ENCODE assay signal across 11 cellular contexts in the genomic region with DNA sequence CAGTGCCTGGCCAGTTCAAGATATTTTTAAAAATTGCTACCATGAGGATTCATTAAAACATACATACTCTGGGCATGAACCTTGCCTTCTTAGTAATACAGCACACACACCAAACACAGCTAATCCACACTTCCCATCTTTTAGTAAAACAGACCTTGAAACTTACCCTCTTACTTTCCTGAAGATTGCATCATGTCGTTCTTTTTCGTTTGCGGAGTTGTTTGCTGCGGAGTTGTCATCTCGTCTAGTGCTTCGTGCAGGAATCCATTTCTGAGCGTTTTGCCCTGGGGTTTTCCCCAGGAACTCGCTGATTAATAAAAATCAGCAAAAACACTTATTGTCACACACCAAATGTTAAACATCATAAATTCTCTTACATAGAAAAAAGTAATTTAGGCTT. TPM values are rescaled to one million over a fixed set of nuclear protein-coding genes. Genes with fewer than 3 reads are reported as not detected.
A peak's percentile ranks its signal among the peaks of the same experiment; 100 is the strongest.
DNase-seq lines count a peak whose midpoint lies in the region; ATAC-seq and TF ChIP-seq lines count a peak whose summit lies in the region.
"Had no signal": no experiment of that assay in that cellular context is flagged by ENCODE, and none has a peak within 500 bp of the region (broad histone marks: within the 10 kb centered on the region; RNA-seq: fewer than 3 reads in every experiment).

No MANE protein-coding gene starts in this region.

- H3K27ac ChIP-seq in left ventricle myocardium inferior (replicated peaks): peak overlapping the region; percentile 100
- no peak overlapping the region for H3K27ac ChIP-seq in right cardiac atrium (ENCODE audit: low read length)
- H3K27ac ChIP-seq in upper lobe of right lung: no peak overlapping the region
- peak overlapping the region in 1 of 4 donors; percentile 99 for H3K27ac ChIP-seq in upper lobe of left lung

- intact Hi-C loops in left ventricle myocardium inferior (cut with micrococcal nuclease) (no loop called here), right cardiac atrium (cut with DNase I) (loop anchor here in 2 of 4 donors (5.0 to 10.0 kb wide), 4 partner anchors 52 to 129 kb away; partner anchors contain the start of gene ZBED5 (in 2 of the 2)), upper lobe of right lung (cut with DNase I) (no loop called here)

- H3K9me3 ChIP-seq in left ventricle myocardium inferior (replicated peaks): no peaks in the 10 kb centered on the region
- H3K9me3 ChIP-seq in right cardiac atrium (ENCODE audit: control insufficient read depth, low read length): no peaks in the 10 kb centered on the region
- no peaks in the 10 kb centered on the region for H3K9me3 ChIP-seq in upper lobe of right lung
- H3K9me3 ChIP-seq in upper lobe of left lung: no peaks in the 10 kb centered on the region
- H3K9me3 ChIP-seq: Caco-2 had no signal

- no peak for TF ChIP-seq CTCF in left ventricle myocardium inferior (IDR thresholded peaks at IDR 0.05; ENCODE audit: borderline replicate concordance)
- no peak for TF ChIP-seq CTCF in upper lobe of right lung (IDR thresholded peaks at IDR 0.05)
- TF ChIP-seq CTCF in upper lobe of left lung (IDR thresholded peaks at IDR 0.05): no peak

- 66% methylated on average over 8 of the region's 8 CpGs for WGBS in right cardiac atrium
- WGBS in upper lobe of left lung, 2 donors: 65 to 70% methylated on average over 8 of the region's 8 CpGs

- peak overlapping the region; percentile 94 for H3K27ac Mint-ChIP-seq in activated T-helper 17 cell treated with anti-CD3 and anti-CD28 coated beads, Interleukin-2, amount 50 U/mL, for 72 hours
- peak overlapping the region; percentile 97 for H3K27ac Mint-ChIP-seq in memory B cell

- H3K4me3 ChIP-seq in left ventricle myocardium inferior (peak overlapping the region; percentile 98), right cardiac atrium (ENCODE audit: low read length) (no peak overlapping the region), upper lobe of right lung (peak overlapping the region; percentile 92), upper lobe of left lung (peak overlapping the region in 1 of 4 donors; percentile 90)

- peaks cover 35% of the 10 kb centered on the region for H3K4me1 Mint-ChIP-seq in activated T-helper 17 cell treated with anti-CD3 and anti-CD28 coated beads, Interleukin-2, amount 50 U/mL, for 72 hours
- peaks cover 25% of the 10 kb centered on the region for H3K4me1 Mint-ChIP-seq in memory B cell

- peak overlapping the region; percentile 93 for H3K4me3 Mint-ChIP-seq in activated T-helper 17 cell treated with anti-CD3 and anti-CD28 coated beads, Interleukin-2, amount 50 U/mL, for 72 hours
- H3K4me3 Mint-ChIP-seq in memory B cell: no peak overlapping the region

- H3K36me3 Mint-ChIP-seq in activated T-helper 17 cell treated with anti-CD3 and anti-CD28 coated beads, Interleukin-2, amount 50 U/mL, for 72 hours (ENCODE audit: low read depth): peaks cover 84% of the 10 kb centered on the region
- peaks cover 30% of the 10 kb centered on the region for H3K36me3 Mint-ChIP-seq in memory B cell

- peaks cover 69% of the 10 kb centered on the region for H3K36me3 ChIP-seq in left ventricle myocardium inferior
- peaks cover 67% of the 10 kb centered on the region for H3K36me3 ChIP-seq in upper lobe of right lung
- peaks cover 58 to 64% (median 59%) of the 10 kb centered on the region in 4 donors for H3K36me3 ChIP-seq in upper lobe of left lung

- no peaks in the 10 kb centered on the region for H3K27me3 Mint-ChIP-seq in activated T-helper 17 cell treated with anti-CD3 and anti-CD28 coated beads, Interleukin-2, amount 50 U/mL, for 72 hours
- no peaks in the 10 kb centered on the region for H3K27me3 Mint-ChIP-seq in memory B cell

- no peak for TF ChIP-seq POLR2A in upper lobe of left lung (IDR thresholded peaks at IDR 0.05)

- H3K27me3 ChIP-seq in left ventricle myocardium inferior (ENCODE audit: low read depth) (no peaks in the 10 kb centered on the region), right cardiac atrium (ENCODE audit: control insufficient read depth, insufficient read depth) (no peaks in the 10 kb centered on the region), upper lobe of right lung (no peaks in the 10 kb centered on the region), upper lobe of left lung (no peaks in the 10 kb centered on the region)

- DNase-seq in left ventricle myocardium inferior (no peak), right cardiac atrium (no peak), memory B cell (ENCODE audit: low spot score in 2 of 2) (no peak), upper lobe of right lung (no peak), upper lobe of left lung (no peak)
- DNase-seq in stimulated activated CD4-positive, alpha-beta T cell treated with anti-CD3 and anti-CD28 coated beads, Interleukin-4, amount 100 ng/mL, for 1 hour: no peak
- DNase-seq: Caco-2, MV-4-11, NCI-H69 had no signal

- H3K4me1 ChIP-seq in left ventricle myocardium inferior (peaks cover 93% of the 10 kb centered on the region), right cardiac atrium (ENCODE audit: control insufficient read depth, insufficient read depth, low read length) (no peaks in the 10 kb centered on the region), upper lobe of right lung (peaks cover 43% of the 10 kb centered on the region), upper lobe of left lung (peaks cover 38 to 60% (median 42%) of the 10 kb centered on the region in 4 donors)

- no peak for TF ChIP-seq EP300 in upper lobe of left lung (IDR thresholded peaks at IDR 0.05)

- ATAC-seq in right cardiac atrium (no peak), memory B cell (ENCODE audit: low read depth) (no peak), upper lobe of right lung (no peak), HG03378 (IDR thresholded peaks at IDR 0.05; ENCODE audit: unreplicated experiment) (no peak), upper lobe of left lung (ENCODE audit: low FRiP score in 2 of 2) (no peak)
- no peak for ATAC-seq in activated T-helper 17 cell treated with anti-CD3 and anti-CD28 coated beads, Interleukin-2, amount 50 U/mL, for 72 hours (replicated peaks)

- H3K9me3 Mint-ChIP-seq in activated T-helper 17 cell treated with anti-CD3 and anti-CD28 coated beads, Interleukin-2, amount 50 U/mL, for 72 hours: no peaks in the 10 kb centered on the region
- no peaks in the 10 kb centered on the region for H3K9me3 Mint-ChIP-seq in memory B cell

RNA-seq across cellular contexts. Expression of gene EIF4G2, which starts 3.0 kb away (rescaled TPM):
- total RNA-seq in left ventricle myocardium inferior: 760 TPM
- 100 to 1,000 TPM; 657 to 718 (median 693) TPM for total RNA-seq in right cardiac atrium
- 266 TPM for polyA plus RNA-seq in right cardiac atrium
- 1,000 to 10,000 TPM in 1 of 2 donors, 100 to 1,000 TPM in 1; 622 to 1,188 TPM for total RNA-seq in activated T-helper 17 cell treated with anti-CD3 and anti-CD28 coated beads, Interleukin-2, amount 50 U/mL, for 72 hours
- total RNA-seq in upper lobe of right lung: 801 TPM
- 1,000 to 10,000 TPM in 1 of 6 donors, 100 to 1,000 TPM in 5; 249 to 1,049 (median 632) TPM for total RNA-seq in upper lobe of left lung

RNA-seq across cellular contexts. Expression of gene ZBED5, which starts 52.1 kb away (rescaled TPM):
- total RNA-seq in left ventricle myocardium inferior (41.6 TPM), right cardiac atrium (10 to 100 TPM; 40.6 to 46.7 (median 44.2) TPM), upper lobe of right lung (37.6 TPM), upper lobe of left lung (10 to 100 TPM; 14.4 to 54.6 (median 36.7) TPM)
- 23.8 TPM for polyA plus RNA-seq in right cardiac atrium
- 10 to 100 TPM; 28.8 to 33.0 TPM for total RNA-seq in activated T-helper 17 cell treated with anti-CD3 and anti-CD28 coated beads, Interleukin-2, amount 50 U/mL, for 72 hours

RNA-seq across cellular contexts. Expression of gene CTR9, which starts 54.7 kb away (rescaled TPM):
- 22.9 TPM for total RNA-seq in left ventricle myocardium inferior
- 10 to 100 TPM; 26.0 to 29.8 (median 28.1) TPM for total RNA-seq in right cardiac atrium
- 14.1 TPM for polyA plus RNA-seq in right cardiac atrium
- total RNA-seq in activated T-helper 17 cell treated with anti-CD3 and anti-CD28 coated beads, Interleukin-2, amount 50 U/mL, for 72 hours: 10 to 100 TPM; 34.0 to 47.4 TPM
- 31.3 TPM for total RNA-seq in upper lobe of right lung
- 10 to 100 TPM in 5 of 6 donors, 1 to 10 TPM in 1; 9.9 to 35.4 (median 26.9) TPM for total RNA-seq in upper lobe of left lung
